In the genomic region with DNA sequence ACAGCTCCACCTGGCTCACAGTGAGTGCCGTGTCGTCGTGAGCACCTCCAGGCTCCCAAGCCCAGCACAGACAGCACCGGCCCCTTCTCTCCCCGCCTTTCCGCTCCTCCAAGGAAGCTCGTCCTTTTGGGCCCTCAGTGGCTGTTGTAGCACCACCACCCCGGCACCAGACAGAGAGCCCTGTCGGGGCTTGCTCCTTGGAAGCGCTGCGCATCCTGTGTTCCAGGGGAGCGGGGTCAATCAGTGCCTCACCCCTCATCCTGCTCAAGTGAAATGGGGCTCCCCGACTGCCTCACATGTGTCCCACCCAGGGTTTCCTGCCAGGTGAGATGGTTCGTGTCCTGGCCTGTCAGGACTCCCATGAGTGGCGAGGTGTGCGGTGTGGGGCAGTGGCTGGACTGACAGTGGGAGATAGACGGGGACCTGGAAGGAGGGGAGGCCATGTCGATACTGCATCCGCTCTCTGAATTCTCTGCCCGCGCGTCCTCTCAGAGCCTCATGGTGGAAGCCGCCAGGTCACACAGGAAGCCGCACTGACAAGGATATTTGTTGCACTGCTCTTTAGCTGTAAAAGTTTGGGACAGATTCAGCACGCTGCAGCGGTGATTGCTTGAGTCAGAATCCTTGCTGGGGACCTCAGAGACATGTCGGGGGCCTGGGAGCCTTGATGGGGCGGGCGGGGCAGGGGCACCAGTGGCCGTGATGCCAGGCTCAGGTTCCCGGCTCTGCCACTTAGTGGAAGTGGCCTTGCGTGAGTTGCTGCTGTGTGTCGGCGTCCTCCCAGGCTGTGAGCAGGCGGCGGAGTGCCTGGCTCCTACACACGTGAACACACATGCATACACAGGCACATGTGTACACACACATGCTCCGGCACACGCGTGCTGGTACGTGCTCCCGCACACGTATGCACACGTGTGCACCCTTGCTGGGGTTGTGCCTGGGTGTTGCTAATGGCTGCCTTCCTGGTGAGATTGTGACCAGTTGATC, we compare ENCODE assay signal across 1 cellular context.
TF ChIP-seq lines count a peak whose summit lies in the region.

No MANE protein-coding gene starts in this region.

TF ChIP-seq in H1, 55 proteins besides CTCF, POLR2A, EP300 and RAD21:
- no peak for TF ChIP-seq MAFK (IDR thresholded peaks at IDR 0.05; ENCODE audit: low read depth, low read length)
- TF ChIP-seq TAF7 (optimal IDR thresholded peaks at IDR 0.05; ENCODE audit: borderline replicate concordance, low read depth, low read length) = no peak
- TF ChIP-seq POU5F1 (IDR thresholded peaks at IDR 0.05; ENCODE audit: low read depth, low read length) = no peak
- TF ChIP-seq, protein P1, sequence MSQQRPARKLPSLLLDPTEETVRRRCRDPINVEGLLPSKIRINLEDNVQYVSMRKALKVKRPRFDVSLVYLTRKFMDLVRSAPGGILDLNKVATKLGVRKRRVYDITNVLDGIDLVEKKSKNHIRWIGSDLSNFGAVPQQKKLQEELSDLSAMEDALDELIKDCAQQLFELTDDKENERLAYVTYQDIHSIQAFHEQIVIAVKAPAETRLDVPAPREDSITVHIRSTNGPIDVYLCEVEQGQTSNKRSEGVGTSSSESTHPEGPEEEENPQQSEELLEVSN (IDR thresholded peaks at IDR 0.05) = no peak
- no peak for TF ChIP-seq RXRA (IDR thresholded peaks at IDR 0.05; ENCODE audit: insufficient read depth, low read depth, low read length)
- TF ChIP-seq JUN (IDR thresholded peaks at IDR 0.05; ENCODE audit: low read depth, low read length) = no peak
- no peak for TF ChIP-seq YY1 (IDR thresholded peaks at IDR 0.05; ENCODE audit: low read depth, low read length)
- no peak for TF ChIP-seq SIRT6 (IDR thresholded peaks at IDR 0.05; ENCODE audit: low read length)
- TF ChIP-seq PHF8 (conservative IDR thresholded peaks at IDR 0.05; ENCODE audit: low read depth, low read length) = no peak
- no peak for TF ChIP-seq NRF1 (IDR thresholded peaks at IDR 0.05; ENCODE audit: low read depth, low read length)
- no peak for TF ChIP-seq SIX5 (IDR thresholded peaks at IDR 0.05; ENCODE audit: low read depth, low read length)
- TF ChIP-seq, protein P2, sequence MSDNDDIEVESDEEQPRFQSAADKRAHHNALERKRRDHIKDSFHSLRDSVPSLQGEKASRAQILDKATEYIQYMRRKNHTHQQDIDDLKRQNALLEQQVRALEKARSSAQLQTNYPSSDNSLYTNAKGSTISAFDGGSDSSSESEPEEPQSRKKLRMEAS (IDR thresholded peaks at IDR 0.05) = no peak
- no peak for TF ChIP-seq CHD1 (IDR thresholded peaks at IDR 0.05; ENCODE audit: low read depth, low read length)
- no peak for TF ChIP-seq CREB1 (IDR thresholded peaks at IDR 0.05)
- TF ChIP-seq JUND (IDR thresholded peaks at IDR 0.05; ENCODE audit: low read length) = no peak
- no peak for TF ChIP-seq GABPA (IDR thresholded peaks at IDR 0.05; ENCODE audit: borderline replicate concordance, insufficient read depth, low read length)
- TF ChIP-seq TCF12 (IDR thresholded peaks at IDR 0.05; ENCODE audit: low read depth, low read length) = no peak
- TF ChIP-seq SRF (IDR thresholded peaks at IDR 0.05; ENCODE audit: low read depth, low read length) = no peak
- TF ChIP-seq RBBP5 (IDR thresholded peaks at IDR 0.05; ENCODE audit: borderline replicate concordance, low read depth, low read length) = no peak
TF ChIP-seq in H1: peak in this region for 0.
